ENCODE assay signal across 25 cellular contexts in the genomic region with DNA sequence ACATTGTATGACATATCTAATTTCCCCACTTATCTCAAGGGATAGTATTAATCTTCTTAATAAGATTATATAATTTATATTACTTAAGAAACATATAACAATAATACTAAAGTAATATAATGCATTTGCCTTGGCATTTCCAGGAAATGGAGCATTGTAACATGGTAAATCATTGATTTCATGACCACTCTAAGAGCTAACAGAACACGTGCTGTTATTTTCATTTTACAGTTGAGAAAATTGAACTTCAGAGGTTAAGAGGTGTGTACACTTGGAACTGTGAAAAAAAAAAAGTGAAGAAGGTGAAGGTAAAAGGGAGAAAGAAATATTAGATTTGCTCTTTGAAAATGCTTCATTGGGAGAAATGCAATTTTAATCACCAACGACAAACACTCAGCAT.
DNase-seq lines count a peak whose midpoint lies in the region; ATAC-seq, FAIRE-seq and TF ChIP-seq lines count a peak whose summit lies in the region.
"Had no signal": no experiment of that assay in that cellular context is flagged by ENCODE, and none has a peak within 500 bp of the region (broad histone marks: within the 10 kb centered on the region; RNA-seq: fewer than 3 reads in every experiment).

No MANE protein-coding gene starts in this region.

- no peak for DNase-seq in RCC 7860 (ENCODE audit: low spot score)
- DNase-seq in kidney tubule cell (ENCODE audit: low spot score), result peak; percentile 20
- no peak for DNase-seq in mucosa of descending colon
- DNase-seq in left lobe of liver (ENCODE audit: low spot score), result no peak
- no peak for DNase-seq in GM10266 (ENCODE audit: extremely low spot score)
- DNase-seq in RWPE1 (ENCODE audit: low spot score), result no peak
- no peak for DNase-seq in WERI-Rb-1
- DNase-seq: 8988T; ACHN; AML-193; BE2C; CD4-positive, alpha-beta T cell; CD8-positive, alpha-beta memory T cell; DMS 273 treated with DMSO at 0.1 percent for 48 hours; DMS79; EL; GF-D8; GOT3; HFFc6 had no signal

- H3K4me1 ChIP-seq in mucosa of descending colon (ENCODE audit: low read depth), result peaks cover 7% of the 10 kb centered on the region
- H3K4me1 ChIP-seq: BE2C; BLaER1 treated with 17β-estradiol and CSF1 and Interleukin-3, amounts not matched to agents 10 nM and 100 nM; HAP-1 had no signal

- no peak overlapping the region for H3K27ac ChIP-seq in RWPE1
- no peak overlapping the region for H3K27ac ChIP-seq in WERI-Rb-1
- H3K27ac ChIP-seq: A549; BLaER1 treated with 17β-estradiol and CSF1 and Interleukin-3, amounts not matched to agents 10 nM and 100 nM had no signal

- peak; percentile 62 for ATAC-seq in mucosa of descending colon
- no peak for ATAC-seq in left lobe of liver
- ATAC-seq: A549 had no signal

- intact Hi-C loops in mucosa of descending colon (cut with DNase I, micrococcal nuclease), result no loop called here

- TF ChIP-seq CTCF in mucosa of descending colon (IDR thresholded peaks at IDR 0.05) (no peak), GM10266 (IDR thresholded peaks at IDR 0.05; ENCODE audit: control insufficient read depth, insufficient read depth, low read depth, missing control alignments) (no peak), RWPE1 (conservative IDR thresholded peaks at IDR 0.05; ENCODE audit: low read depth) (no peak), WERI-Rb-1 (IDR thresholded peaks at IDR 0.05; ENCODE audit: low read depth, low read length) (no peak)

- POLR2A ChIA-PET in RWPE1 (lab: Yijun Ruan, JAX; ENCODE audit: low non-redundant PET), result no interaction called here

- no peaks in the 10 kb centered on the region for H3K27me3 ChIP-seq in WERI-Rb-1 (ENCODE audit: insufficient read depth, low read depth, severe bottlenecking)
- H3K27me3 ChIP-seq: BE2C; BLaER1 treated with 17β-estradiol and CSF1 and Interleukin-3, amounts not matched to agents 10 nM and 100 nM had no signal

- peak; percentile 11 for FAIRE-seq in RCC 7860 (lab: Jason Lieb, UNC)
- FAIRE-seq: A549, D721Med, GM12892, H54 had no signal

- CTCF ChIA-PET in RWPE1 (lab: Yijun Ruan, JAX), result interaction anchor here (0.9 kb wide), 1 partner anchor 244 kb away, joined by 4 read pairs; no protein-coding TSS in a partner anchor

- H3K36me3 ChIP-seq in mucosa of descending colon (ENCODE audit: low read depth) (no peaks in the 10 kb centered on the region), WERI-Rb-1 (no peaks in the 10 kb centered on the region)
- H3K36me3 ChIP-seq: BE2C, HAP-1 had no signal

- H3K9me3 ChIP-seq in mucosa of descending colon (no peaks in the 10 kb centered on the region), WERI-Rb-1 (ENCODE audit: severe bottlenecking) (no peaks in the 10 kb centered on the region)
- H3K9me3 ChIP-seq: A549; BE2C; BLaER1 treated with 17β-estradiol and CSF1 and Interleukin-3, amounts not matched to agents 10 nM and 100 nM; HAP-1 had no signal

- H3K4me3 ChIP-seq in mucosa of descending colon (no peak overlapping the region), WERI-Rb-1 (ENCODE audit: low read depth, low read length) (no peak overlapping the region)
- H3K4me3 ChIP-seq: A549; BLaER1 treated with 17β-estradiol and CSF1 and Interleukin-3, amounts not matched to agents 10 nM and 100 nM; HAP-1 had no signal
